8 cellular contexts compared by ENCODE assay signal in the genomic region with DNA sequence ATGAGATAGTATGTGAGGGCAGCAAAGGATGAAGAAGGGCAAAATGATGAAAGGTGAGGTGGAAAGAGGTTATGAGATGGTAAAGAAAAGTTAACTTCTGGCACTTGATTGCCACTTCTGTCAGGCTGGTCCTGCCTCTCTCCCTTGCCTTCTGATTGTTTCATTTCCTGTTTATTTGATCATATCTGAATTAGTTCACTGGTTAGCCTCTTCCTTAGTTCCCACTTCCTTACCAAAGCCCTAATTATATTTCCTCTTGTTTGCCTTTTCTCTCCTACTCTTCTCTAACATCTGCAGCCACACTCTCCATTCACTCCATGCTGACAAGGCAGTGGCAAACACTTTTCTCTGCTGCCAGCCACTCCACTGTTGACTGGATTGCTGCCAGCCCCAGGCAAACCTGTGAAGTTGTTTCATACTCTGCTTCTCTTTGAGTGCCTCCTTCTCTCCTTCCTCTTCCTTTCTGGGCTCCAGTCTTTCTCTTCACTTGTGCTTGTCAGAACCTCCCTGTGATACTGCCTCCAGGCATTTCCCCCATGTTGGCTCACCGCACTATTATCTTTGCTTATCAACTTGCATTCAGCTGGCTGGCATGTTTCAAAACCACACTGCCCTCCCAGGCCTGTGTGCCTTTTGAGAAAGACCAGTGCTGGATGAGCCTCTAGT. TPM values are rescaled to one million over a fixed set of nuclear protein-coding genes. Genes with fewer than 3 reads are reported as not detected.
DNase-seq lines count a peak whose midpoint lies in the region; ATAC-seq, FAIRE-seq and TF ChIP-seq lines count a peak whose summit lies in the region.

No MANE protein-coding gene starts in this region.

- no peaks in the 10 kb centered on the region for H3K27me3 ChIP-seq in fibroblast of lung (ENCODE audit: control insufficient read depth, insufficient read depth, low read length)
- no peaks in the 10 kb centered on the region for H3K27me3 ChIP-seq in small intestine (ENCODE audit: control insufficient read depth in 2 of 2, insufficient read depth in 2 of 2, low read length in 2 of 2)

- H3K9me3 ChIP-seq in fibroblast of lung (ENCODE audit: control insufficient read depth, insufficient read depth, low read depth, low read length) (no peaks in the 10 kb centered on the region), small intestine (ENCODE audit: control insufficient read depth, low read depth) (no peaks in the 10 kb centered on the region)

- no peak overlapping the region for H3K9ac ChIP-seq in fibroblast of lung (ENCODE audit: insufficient read depth, low read length)

- FAIRE-seq in small intestine (lab: Jason Lieb, UNC): no peak

- no peak overlapping the region for H3K4me2 ChIP-seq in fibroblast of lung (ENCODE audit: extremely low read depth, insufficient read depth, low read length)

- H3K4me1 ChIP-seq in fibroblast of lung (ENCODE audit: control insufficient read depth, extremely low read depth, insufficient read depth, low read length) (no peaks in the 10 kb centered on the region), small intestine (ENCODE audit: control insufficient read depth in 2 of 2, insufficient read depth in 1 of 2, low read depth in 1 of 2, low read length in 1 of 2) (peaks cover 2% of the 10 kb centered on the region in 2 donors)

- peaks cover 5% of the 10 kb centered on the region for H3K36me3 ChIP-seq in fibroblast of lung (ENCODE audit: control insufficient read depth, insufficient read depth, low read length)
- H3K36me3 ChIP-seq in small intestine (ENCODE audit: control insufficient read depth in 2 of 2, insufficient read depth in 2 of 2, low read length in 2 of 2): peaks cover 20 to 27% of the 10 kb centered on the region in 2 donors

- H2AFZ ChIP-seq in fibroblast of lung (ENCODE audit: low read length): no peak overlapping the region

- H3K4me3 ChIP-seq in fibroblast of lung (replicated peaks in 1 of 4; ENCODE audit: control extremely low read depth in 1 of 4, insufficient read depth in 1 of 4, low read depth in 3 of 4, low read length in 4 of 4) (no peak overlapping the region), small intestine (ENCODE audit: low read depth in 1 of 2, low read length in 2 of 2) (no peak overlapping the region)

- ATAC-seq in HG02588 (IDR thresholded peaks at IDR 0.05; ENCODE audit: unreplicated experiment): no peak
- ATAC-seq in GM19467 (IDR thresholded peaks at IDR 0.05; ENCODE audit: unreplicated experiment): no peak

- H3K27ac ChIP-seq in fibroblast of lung (ENCODE audit: insufficient read depth, low read length): no peak overlapping the region
- H3K27ac ChIP-seq in small intestine (ENCODE audit: low read depth in 1 of 2, low read length in 1 of 2): peak overlapping the region; percentile 50 to 62

- peaks cover 4% of the 10 kb centered on the region for H3K79me2 ChIP-seq in fibroblast of lung (ENCODE audit: control insufficient read depth, insufficient read depth, low read length)

- peak; percentile 8 for DNase-seq in NCI-H510A treated with DMSO at 0.1 percent for 48 hours (lab: John Stamatoyannopoulos, UW)
- no peak for DNase-seq in NCI-H510A (lab: John Stamatoyannopoulos, UW)
- DNase-seq in T1000 (lab: John Stamatoyannopoulos, UW): peak; percentile 47
- peak; percentile 14 to 79 for DNase-seq in fibroblast of lung (ENCODE audit: low read depth in 2 of 2)
- DNase-seq in small intestine: no peak
- no peak for DNase-seq in iPS-NIHi7 (ENCODE audit: extremely low spot score)

- no peaks in the 10 kb centered on the region for H4K20me1 ChIP-seq in fibroblast of lung (ENCODE audit: control insufficient read depth, extremely low read depth, insufficient read depth, low read length)

- TF ChIP-seq CTCF in fibroblast of lung (conservative IDR thresholded peaks at IDR 0.05 in 1 of 2, IDR thresholded peaks at IDR 0.05 in 1 of 2; ENCODE audit: low read depth in 1 of 2, low read length in 2 of 2): no peak

- 18 to 36% (median 24%) methylated on average over 1 of the region's 1 CpG for WGBS in small intestine, 3 donors

RNA-seq across cellular contexts. Expression of gene PNP, which starts 8.1 kb away (rescaled TPM):
- 4.4 and 6.9 TPM in 2 replicates for total RNA-seq in fibroblast of lung
- 25.7 and 54.5 TPM in 2 replicates for polyA plus RNA-seq in fibroblast of lung
- polyA plus RNA-seq in fibroblast of lung (2012): 15.4 and 34.3 TPM in 2 replicates
- 8.8 and 24.2 TPM in 2 replicates for polyA minus RNA-seq in fibroblast of lung (ENCODE audit: low replicate concordance)
- 100 to 1,000 TPM; 174 to 353 (median 230) TPM for polyA plus RNA-seq in small intestine

RNA-seq across cellular contexts. Expression of gene PIP4P1, which starts 16.1 kb away (rescaled TPM):
- 24.7 and 30.9 TPM in 2 replicates for total RNA-seq in fibroblast of lung
- polyA plus RNA-seq in fibroblast of lung: 34.9 and 39.5 TPM in 2 replicates
- polyA plus RNA-seq in fibroblast of lung (2012): 26.1 and 30.6 TPM in 2 replicates
- 87.9 and 134 TPM in 2 replicates for polyA minus RNA-seq in fibroblast of lung (ENCODE audit: low replicate concordance)
- 10 to 100 TPM; 37.6 to 55.1 (median 53.7) TPM for polyA plus RNA-seq in small intestine

RNA-seq across cellular contexts. Expression of gene APEX1, which starts 22.3 kb away (rescaled TPM):
- total RNA-seq in fibroblast of lung: 66.6 and 86.5 TPM in 2 replicates
- polyA plus RNA-seq in fibroblast of lung (187 and 278 TPM in 2 replicates), small intestine (100 to 1,000 TPM; 122 to 203 (median 178) TPM)
- polyA plus RNA-seq in fibroblast of lung (2012): 144 and 207 TPM in 2 replicates
- 298 and 504 TPM in 2 replicates for polyA minus RNA-seq in fibroblast of lung (ENCODE audit: low replicate concordance)

RNA-seq across cellular contexts. Expression of gene OSGEP, which starts 22.7 kb away (rescaled TPM):
- 29.5 and 34.0 TPM in 2 replicates for total RNA-seq in fibroblast of lung
- polyA plus RNA-seq in fibroblast of lung: 18.1 and 26.2 TPM in 2 replicates
- polyA plus RNA-seq in fibroblast of lung (2012): 13.1 and 20.6 TPM in 2 replicates
- polyA minus RNA-seq in fibroblast of lung (ENCODE audit: low replicate concordance): 18.8 and 66.0 TPM in 2 replicates
- polyA plus RNA-seq in small intestine: 10 to 100 TPM; 38.6 to 45.8 (median 45.7) TPM

RNA-seq across cellular contexts. Expression of gene RNASE10, which starts 28.0 kb away (rescaled TPM):
- total RNA-seq in fibroblast of lung: not detected in 2 replicates
- polyA plus RNA-seq in fibroblast of lung (not detected in 2 replicates), small intestine (not detected)
- 0.09 TPM in 1 of 2 replicates, not detected in the other for polyA plus RNA-seq in fibroblast of lung (2012)
- polyA minus RNA-seq in fibroblast of lung (ENCODE audit: low replicate concordance): not detected in 2 replicates

Comparison
In these comparisons a context has a peak if more than half of its experiments do, and no peak if none do; other contexts are left out.
1. DNase-seq: peak in NCI-H510A treated with DMSO at 0.1 percent for 48 hours (single experiment), T1000 (single experiment) and fibroblast of lung (2 of 2); none in NCI-H510A (single experiment), small intestine (single experiment) and iPS-NIHi7 (single experiment).